1 cellular context compared by ENCODE assay signal in genomic region chr1:25476186-25477097, GRCh38.
TF ChIP-seq lines count a peak whose summit lies in the region.

No MANE protein-coding gene starts in this region.

TF ChIP-seq in K562, 482 proteins besides CTCF, POLR2A, EP300 and RAD21 (continued from another document):
- TF ChIP-seq TSHZ1 (CRISPR knock-in tag; IDR thresholded peaks at IDR 0.05) (no peak), CHCHD3 (CRISPR knock-in tag; IDR thresholded peaks at IDR 0.05) (no peak), ZNF232 (CRISPR knock-in tag; IDR thresholded peaks at IDR 0.05) (no peak), TEAD1 (CRISPR knock-in tag; IDR thresholded peaks at IDR 0.05) (no peak), ZNF354B (CRISPR knock-in tag; IDR thresholded peaks at IDR 0.05) (no peak)
